Comparison of ENCODE assay signal across 23 cellular contexts in the genomic region with DNA sequence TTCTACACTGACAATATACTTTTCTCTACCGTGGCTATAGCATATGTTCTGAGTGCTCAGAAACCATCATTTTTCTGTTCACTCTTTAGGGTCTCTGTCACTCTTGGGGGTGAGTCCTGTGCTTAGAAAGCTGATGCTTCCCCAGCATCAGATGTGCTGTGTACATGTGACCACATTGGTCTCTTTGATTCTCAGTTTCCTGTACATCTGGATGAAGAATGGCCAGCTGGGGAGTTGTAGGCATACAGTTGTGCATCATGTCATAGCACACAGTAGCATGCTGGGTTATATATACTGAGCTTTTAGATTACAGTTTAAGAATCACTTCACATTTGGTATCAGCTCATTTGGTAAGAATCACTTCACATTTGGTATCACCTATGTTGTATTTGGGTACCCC.
"Had no signal": no experiment of that assay in that cellular context is flagged by ENCODE, and none has a peak within 500 bp of the region (broad histone marks: within the 10 kb centered on the region; RNA-seq: fewer than 3 reads in every experiment).

No MANE protein-coding gene starts in this region.

- FAIRE-seq: endometrium, kidney had no signal

- H3K27me3 ChIP-seq: gastrocnemius medialis, right atrium auricular region, sigmoid colon, spleen, suprapubic skin, transverse colon, upper lobe of right lung, uterus had no signal

- H3K4me1 Mint-ChIP-seq: mesothelial cell of epicardium, naive B cell had no signal

- H3K4me1 ChIP-seq: gastrocnemius medialis, prostate gland, right atrium auricular region, uterus had no signal

- DNase-seq: cortex of kidney; effector memory CD8-positive, alpha-beta T cell; gastrocnemius medialis; head of caudate nucleus; kidney; mesenchymal stem cell; mucosa of descending colon; naive B cell; nephron progenitor cell; nucleus accumbens; sigmoid colon; spleen; stimulated activated naive CD4-positive, alpha-beta T cell; stimulated activated naive CD8-positive, alpha-beta T cell treated with anti-CD3 and anti-CD28 coated beads, Interleukin-15, amount 100 ng/mL, for 72 hours; transverse colon; upper lobe of right lung; uterus had no signal

- H3K36me3 Mint-ChIP-seq: mesothelial cell of epicardium, naive B cell had no signal

- H3K27me3 Mint-ChIP-seq: effector memory CD8-positive, alpha-beta T cell had no signal

- H3K4me3 ChIP-seq: gastrocnemius medialis, mucosa of descending colon, prostate gland, right atrium auricular region, sigmoid colon, spleen, suprapubic skin, transverse colon, upper lobe of right lung, uterus had no signal

- ATAC-seq: effector memory CD8-positive, alpha-beta T cell; gastrocnemius medialis; left lobe of liver; mucosa of descending colon; stimulated activated naive CD8-positive, alpha-beta T cell treated with anti-CD3 and anti-CD28 coated beads, Interleukin-15, amount 100 ng/mL, for 72 hours; upper lobe of right lung had no signal

- H3K36me3 ChIP-seq: gastrocnemius medialis, prostate gland, right atrium auricular region, sigmoid colon, spleen, suprapubic skin, transverse colon, upper lobe of right lung, uterus had no signal

- H3K27ac ChIP-seq: gastrocnemius medialis, prostate gland, right atrium auricular region, sigmoid colon, spleen, suprapubic skin, transverse colon, upper lobe of right lung, uterus had no signal

- H3K4me3 Mint-ChIP-seq: effector memory CD8-positive, alpha-beta T cell; mesothelial cell of epicardium; naive B cell; nephron progenitor cell; stimulated activated naive CD8-positive, alpha-beta T cell treated with anti-CD3 and anti-CD28 coated beads, Interleukin-15, amount 100 ng/mL, for 72 hours had no signal

- H3K9me3 Mint-ChIP-seq: effector memory CD8-positive, alpha-beta T cell; mesothelial cell of epicardium; naive B cell had no signal

- H3K27ac Mint-ChIP-seq: mesothelial cell of epicardium; naive B cell; nephron progenitor cell; stimulated activated naive CD8-positive, alpha-beta T cell treated with anti-CD3 and anti-CD28 coated beads, Interleukin-15, amount 100 ng/mL, for 72 hours had no signal

- H3K9me3 ChIP-seq: gastrocnemius medialis, mucosa of descending colon, prostate gland, right atrium auricular region, sigmoid colon, spleen, suprapubic skin, transverse colon, upper lobe of right lung, uterus had no signal
